Comparison of ENCODE assay signal across 8 cellular contexts in genomic region chr6:158057213-158057987, GRCh38.
A peak's percentile ranks its signal among the peaks of the same experiment; 100 is the strongest.
DNase-seq lines count a peak whose midpoint lies in the region; ATAC-seq and TF ChIP-seq lines count a peak whose summit lies in the region.

No MANE protein-coding gene starts in this region.

- no peak overlapping the region for H3K4me3 ChIP-seq in mesodermal cell (ENCODE audit: extremely low read depth, insufficient read depth, low read length, poor library complexity, severe bottlenecking)

- peak; percentile 64 for DNase-seq in AG09319 (ENCODE audit: extremely low read depth, low read depth)
- peak; percentile 100 for DNase-seq in HT1080 (ENCODE audit: low read depth)
- DNase-seq in activated naive CD4-positive, alpha-beta T cell treated with anti-CD3 and anti-CD28 coated beads, Interleukin-2, amount 50 U/mL, for 16 hours: peak; percentile 32
- DNase-seq in NCI-H1105 treated with DMSO at 0.1 percent for 48 hours (lab: John Stamatoyannopoulos, UW): no peak
- no peak for DNase-seq in NCI-H510A treated with DMSO at 0.1 percent for 48 hours (lab: John Stamatoyannopoulos, UW)

- no peak for TF ChIP-seq CTCF in AG09319 (IDR thresholded peaks at IDR 0.05; ENCODE audit: low read depth, low read length)

- H3K9me3 ChIP-seq in mesodermal cell (ENCODE audit: control insufficient read depth, low read length): no peaks in the 10 kb centered on the region

- no peak for TF ChIP-seq POLR2A in GM18505 (IDR thresholded peaks at IDR 0.05; ENCODE audit: borderline replicate concordance, extremely low read depth, insufficient read depth, insufficient read length)

- WGBS in mesodermal cell (ENCODE audit: insufficient coverage in 2 of 2), 2 experiments: 82 to 92% methylated on average over 11 to 15 of the region's 21 CpGs

- peak overlapping the region; percentile 8 for H3K27ac ChIP-seq in mesodermal cell (ENCODE audit: low read depth, low read length, severe bottlenecking)

- H3K36me3 ChIP-seq in mesodermal cell (ENCODE audit: control insufficient read depth, insufficient read depth, low read length): peaks cover 45% of the 10 kb centered on the region

- ATAC-seq in HG03342 (IDR thresholded peaks at IDR 0.05; ENCODE audit: unreplicated experiment) (no peak), GM18505 (IDR thresholded peaks at IDR 0.05; ENCODE audit: unreplicated experiment) (no peak)

- peaks cover 20% of the 10 kb centered on the region for H3K4me1 ChIP-seq in mesodermal cell (ENCODE audit: control insufficient read depth, insufficient read depth, low read length, poor library complexity, severe bottlenecking)

Comparison
In these comparisons a context has a peak if more than half of its experiments do, and no peak if none do; other contexts are left out.
1. DNase-seq: peak in AG09319 (single experiment), HT1080 (single experiment) and activated naive CD4-positive, alpha-beta T cell treated with anti-CD3 and anti-CD28 coated beads, Interleukin-2, amount 50 U/mL, for 16 hours (single experiment); none in NCI-H1105 treated with DMSO at 0.1 percent for 48 hours (single experiment) and NCI-H510A treated with DMSO at 0.1 percent for 48 hours (single experiment).